Comparison of ENCODE assay signal across 23 cellular contexts in genomic region chr12:26341481-26341880, GRCh38.
DNase-seq lines count a peak whose midpoint lies in the region; ATAC-seq and TF ChIP-seq lines count a peak whose summit lies in the region.
"Had no signal": no experiment of that assay in that cellular context is flagged by ENCODE, and none has a peak within 500 bp of the region (broad histone marks: within the 10 kb centered on the region; RNA-seq: fewer than 3 reads in every experiment).

No MANE protein-coding gene starts in this region.

- H2BK5ac ChIP-seq in neuronal stem cell (ENCODE audit: low read length): no peak overlapping the region

- H3K4me1 Mint-ChIP-seq in stimulated activated naive CD8-positive, alpha-beta T cell treated with anti-CD3 and anti-CD28 coated beads, Interleukin-15, amount 100 ng/mL, for 72 hours: peaks cover 20% of the 10 kb centered on the region
- H3K4me1 Mint-ChIP-seq in natural killer cell: peaks cover 22 to 28% of the 10 kb centered on the region in 2 donors
- H3K4me1 Mint-ChIP-seq: CD8-positive, alpha-beta memory T cell had no signal

- no peaks in the 10 kb centered on the region for H3K9me3 ChIP-seq in BLaER1 treated with 17β-estradiol and CSF1 and Interleukin-3, amounts not matched to agents 10 nM and 100 nM (replicated peaks in 1 of 11)
- H3K9me3 ChIP-seq in OCI-LY3 (ENCODE audit: insufficient read depth, low read length) (no peaks in the 10 kb centered on the region), neuronal stem cell (replicated peaks in 1 of 2; ENCODE audit: control insufficient read depth in 2 of 2, insufficient read depth in 1 of 2, low read depth in 1 of 2, low read length in 2 of 2) (no peaks in the 10 kb centered on the region)
- H3K9me3 ChIP-seq: SJSA1 had no signal

- no peak overlapping the region for H3K14ac ChIP-seq in neuronal stem cell (ENCODE audit: low read length)

- no peak overlapping the region for H3K23ac ChIP-seq in neuronal stem cell (ENCODE audit: low read depth, low read length, poor library complexity)

- intact Hi-C loops in dorsolateral prefrontal cortex (cut with DNase I): loop anchor here in 1 of 2 donors (5.0 kb wide), 1 partner anchor 139 kb away; no protein-coding TSS in a partner anchor
- intact Hi-C loops in left cardiac atrium (cut with DNase I): no loop called here
- intact Hi-C loops in natural killer cell (cut with micrococcal nuclease): no loop called here

- no peak overlapping the region for H3K4ac ChIP-seq in neuronal stem cell (ENCODE audit: low read length)

- no peak overlapping the region for H3K4me3 ChIP-seq in BLaER1 treated with 17β-estradiol and CSF1 and Interleukin-3, amounts not matched to agents 10 nM and 100 nM
- H3K4me3 ChIP-seq in OCI-LY3 (ENCODE audit: low read length) (no peak overlapping the region), dorsolateral prefrontal cortex (no peak overlapping the region), neuronal stem cell (ENCODE audit: low read length in 2 of 2) (no peak overlapping the region)
- H3K4me3 ChIP-seq: K562, SJSA1 had no signal

- H3K27me3 Mint-ChIP-seq in stimulated activated naive CD8-positive, alpha-beta T cell treated with anti-CD3 and anti-CD28 coated beads, Interleukin-15, amount 100 ng/mL, for 72 hours: no peaks in the 10 kb centered on the region
- no peaks in the 10 kb centered on the region for H3K27me3 Mint-ChIP-seq in natural killer cell (ENCODE audit: low read depth in 2 of 2)
- H3K27me3 Mint-ChIP-seq: CD8-positive, alpha-beta memory T cell had no signal

- no peak overlapping the region for H2BK120ac ChIP-seq in neuronal stem cell (ENCODE audit: low read depth, low read length)

- no peaks in the 10 kb centered on the region for H3K27me3 ChIP-seq in BLaER1 treated with 17β-estradiol and CSF1 and Interleukin-3, amounts not matched to agents 10 nM and 100 nM
- no peaks in the 10 kb centered on the region for H3K27me3 ChIP-seq in OCI-LY3 (ENCODE audit: low read depth, low read length)
- H3K27me3 ChIP-seq in dorsolateral prefrontal cortex: no peaks in the 10 kb centered on the region
- H3K27me3 ChIP-seq in neuronal stem cell (ENCODE audit: control insufficient read depth in 3 of 3, insufficient read depth in 3 of 3, low read depth in 1 of 3, low read length in 3 of 3): no peaks in the 10 kb centered on the region
- H3K27me3 ChIP-seq: SJSA1 had no signal

- H2BK12ac ChIP-seq in neuronal stem cell (ENCODE audit: low read length): no peak overlapping the region

- H4K20me1 ChIP-seq in BLaER1 treated with 17β-estradiol and CSF1 and Interleukin-3, amounts not matched to agents 10 nM and 100 nM: no peaks in the 10 kb centered on the region
- peaks cover 10% of the 10 kb centered on the region for H4K20me1 ChIP-seq in OCI-LY3 (ENCODE audit: insufficient read depth, low read length)

- H4K91ac ChIP-seq in neuronal stem cell (ENCODE audit: low read depth, low read length, poor library complexity): no peak overlapping the region

- H3K27ac ChIP-seq in BLaER1 treated with 17β-estradiol and CSF1 and Interleukin-3, amounts not matched to agents 10 nM and 100 nM: peak overlapping the region in 7 of 11 experiments; percentile 7 to 83 (median 57); a peak in 12 of 22 replicates
- H3K27ac ChIP-seq in OCI-LY3 (ENCODE audit: low read length) (no peak overlapping the region), dorsolateral prefrontal cortex (peak overlapping the region in 54 of 59 donors; percentile 0 to 96 (median 88)), neuronal stem cell (replicated peaks; ENCODE audit: low read length) (no peak overlapping the region)
- H3K27ac ChIP-seq: C4-2B, SJSA1 had no signal

- H3K9ac ChIP-seq in BLaER1 treated with 17β-estradiol and CSF1 and Interleukin-3, amounts not matched to agents 10 nM and 100 nM: peak overlapping the region in 2 of 11 experiments; percentile 31 to 34; a peak in 3 of 22 replicates
- H3K9ac ChIP-seq in OCI-LY3 (ENCODE audit: low read length) (no peak overlapping the region), neuronal stem cell (ENCODE audit: low read depth, low read length, poor library complexity) (no peak overlapping the region)

- H3K9me3 Mint-ChIP-seq in stimulated activated naive CD8-positive, alpha-beta T cell treated with anti-CD3 and anti-CD28 coated beads, Interleukin-15, amount 100 ng/mL, for 72 hours: no peaks in the 10 kb centered on the region
- no peaks in the 10 kb centered on the region for H3K9me3 Mint-ChIP-seq in natural killer cell

- no peak overlapping the region for H3K27ac Mint-ChIP-seq in stimulated activated naive CD8-positive, alpha-beta T cell treated with anti-CD3 and anti-CD28 coated beads, Interleukin-15, amount 100 ng/mL, for 72 hours
- peak overlapping the region in 1 of 2 donors; percentile 42 for H3K27ac Mint-ChIP-seq in natural killer cell

- no peak overlapping the region for H2AK5ac ChIP-seq in neuronal stem cell (ENCODE audit: low read depth, low read length)

- TF ChIP-seq CTCF in OCI-LY3 (IDR thresholded peaks at IDR 0.05; ENCODE audit: low read depth, low read length) (no peak), dorsolateral prefrontal cortex (IDR thresholded peaks at IDR 0.05 in 54 of 56, conservative IDR thresholded peaks at IDR 0.05 in 2 of 56; ENCODE audit: low read depth in 1 of 56, partially characterized antibody in 56 of 56) (no peak), natural killer cell (IDR thresholded peaks at IDR 0.05) (no peak)

- DNase-seq in dorsolateral prefrontal cortex (no peak), neuronal stem cell (ENCODE audit: low spot score) (no peak), left cardiac atrium (no peak), hepatic stellate cell (ENCODE audit: low spot score) (no peak), natural killer cell (no peak)
- no peak for DNase-seq in stimulated activated naive CD8-positive, alpha-beta T cell treated with anti-CD3 and anti-CD28 coated beads, Interleukin-15, amount 100 ng/mL, for 72 hours
- DNase-seq: CD8-positive, alpha-beta memory T cell; DMS 273 treated with DMSO at 0.1 percent for 48 hours; DMS79; NCI-H1092 treated with DMSO at 0.1 percent for 48 hours; NCI-H1436; NCI-H187; NCI-H2081 treated with DMSO at 0.1 percent for 48 hours; NCI-H2171; NCI-H226; NCI-H510A; NK-92 treated with Interleukin-12 subunit alpha and Interleukin-12 subunit beta, amount 100 ng/mL, for 24 hours; Right ventricle myocardium superior had no signal

- no peaks in the 10 kb centered on the region for H3K36me3 ChIP-seq in BLaER1 treated with 17β-estradiol and CSF1 and Interleukin-3, amounts not matched to agents 10 nM and 100 nM
- H3K36me3 ChIP-seq in OCI-LY3 (replicated peaks; ENCODE audit: low read depth, low read length) (peaks cover 19% of the 10 kb centered on the region), neuronal stem cell (replicated peaks in 1 of 2; ENCODE audit: control insufficient read depth in 2 of 2, insufficient read depth in 2 of 2, low read length in 2 of 2) (no peaks in the 10 kb centered on the region)

- peaks cover 0 to 100% (median 42%) of the 10 kb centered on the region in 10 experiments; a peak in 17 of 20 replicates for H3K4me1 ChIP-seq in BLaER1 treated with 17β-estradiol and CSF1 and Interleukin-3, amounts not matched to agents 10 nM and 100 nM
- H3K4me1 ChIP-seq in OCI-LY3 (ENCODE audit: low read length) (peaks cover 39% of the 10 kb centered on the region), neuronal stem cell (ENCODE audit: control insufficient read depth in 2 of 2, insufficient read depth in 1 of 2, low read depth in 1 of 2, low read length in 2 of 2) (peaks cover 5 to 39% of the 10 kb centered on the region in 2 donors)

- no peaks in the 10 kb centered on the region for H3K79me1 ChIP-seq in neuronal stem cell (ENCODE audit: low read depth, low read length)

- H3K36me3 Mint-ChIP-seq in natural killer cell: peaks cover 17% of the 10 kb centered on the region

- H3K4me2 ChIP-seq in BLaER1 treated with 17β-estradiol and CSF1 and Interleukin-3, amounts not matched to agents 10 nM and 100 nM: peak overlapping the region in 8 of 11 experiments; percentile 59 to 90 (median 81); a peak in 15 of 22 replicates
- H3K4me2 ChIP-seq in OCI-LY3 (ENCODE audit: low read length): peak overlapping the region; percentile 38; the same call in 1 of the 2 replicates
- no peak overlapping the region for H3K4me2 ChIP-seq in neuronal stem cell (ENCODE audit: insufficient read depth, low read length, poor library complexity, severe bottlenecking)

- no peak overlapping the region for H2BK15ac ChIP-seq in neuronal stem cell (ENCODE audit: low read length)

- no peak overlapping the region for H3K4me3 Mint-ChIP-seq in stimulated activated naive CD8-positive, alpha-beta T cell treated with anti-CD3 and anti-CD28 coated beads, Interleukin-15, amount 100 ng/mL, for 72 hours
- no peak overlapping the region for H3K4me3 Mint-ChIP-seq in natural killer cell
- H3K4me3 Mint-ChIP-seq: CD8-positive, alpha-beta memory T cell had no signal

- H3K79me2 ChIP-seq in OCI-LY3 (ENCODE audit: low read length): no peaks in the 10 kb centered on the region

- no peak overlapping the region for H3K18ac ChIP-seq in neuronal stem cell (ENCODE audit: low read length)

- H2AFZ ChIP-seq in OCI-LY3 (ENCODE audit: low read depth, low read length): no peak overlapping the region
- H2AFZ ChIP-seq in neuronal stem cell (ENCODE audit: low read length): peak overlapping the region; percentile 55

- H4K8ac ChIP-seq in neuronal stem cell (ENCODE audit: low read depth, low read length): no peak overlapping the region

- no peak for ATAC-seq in stimulated activated naive CD8-positive, alpha-beta T cell treated with anti-CD3 and anti-CD28 coated beads, Interleukin-15, amount 100 ng/mL, for 72 hours
- ATAC-seq in left cardiac atrium (no peak), natural killer cell (no peak)
- ATAC-seq: K562 had no signal

Comparison
In these comparisons a context has a peak if more than half of its experiments do, and no peak if none do; other contexts are left out.
1. H3K27ac ChIP-seq: peak in BLaER1 treated with 17β-estradiol and CSF1 and Interleukin-3, amounts not matched to agents 10 nM and 100 nM (7 of 11) and dorsolateral prefrontal cortex (54 of 59); none in OCI-LY3 (single experiment) and neuronal stem cell (single experiment).